ENCODE assay signal across 9 cellular contexts in genomic region chr11:72975778-72976520, GRCh38.
A peak's percentile ranks its signal among the peaks of the same experiment; 100 is the strongest.
DNase-seq lines count a peak whose midpoint lies in the region; ATAC-seq and TF ChIP-seq lines count a peak whose summit lies in the region.
"Had no signal": no experiment of that assay in that cellular context is flagged by ENCODE, and none has a peak within 500 bp of the region (broad histone marks: within the 10 kb centered on the region; RNA-seq: fewer than 3 reads in every experiment).

No MANE protein-coding gene starts in this region.

- H3K9me3 ChIP-seq in Panc1 (ENCODE audit: control insufficient read depth, insufficient read depth, low read depth, low read length) (no peaks in the 10 kb centered on the region), fibroblast of lung (ENCODE audit: control insufficient read depth, insufficient read depth, low read depth, low read length) (no peaks in the 10 kb centered on the region)

- no peak for ATAC-seq in Panc1
- ATAC-seq in GM21786 (IDR thresholded peaks at IDR 0.05; ENCODE audit: unreplicated experiment) = no peak

- H3K36me3 ChIP-seq in Panc1 (ENCODE audit: control insufficient read depth, insufficient read depth, low read length) (no peaks in the 10 kb centered on the region), fibroblast of lung (ENCODE audit: control insufficient read depth, insufficient read depth, low read length) (no peaks in the 10 kb centered on the region)

- POLR2A ChIA-PET in Panc1 (lab: Charles Lee) = no interaction called here

- H3K27ac ChIP-seq in Panc1 (ENCODE audit: low read length) (no peak overlapping the region), fibroblast of lung (ENCODE audit: insufficient read depth, low read length) (peak overlapping the region; percentile 58)

- H3K27me3 ChIP-seq in Panc1 (ENCODE audit: control insufficient read depth, insufficient read depth, low read length) (no peaks in the 10 kb centered on the region), fibroblast of lung (ENCODE audit: control insufficient read depth, insufficient read depth, low read length) (no peaks in the 10 kb centered on the region)

- H3K4me1 ChIP-seq in Panc1 (ENCODE audit: control insufficient read depth, insufficient read depth, low read length) (no peaks in the 10 kb centered on the region), fibroblast of lung (ENCODE audit: control insufficient read depth, extremely low read depth, insufficient read depth, low read length) (peaks cover 11% of the 10 kb centered on the region)

- CTCF ChIA-PET in Panc1 (lab: Charles Lee) = no interaction called here

- in situ Hi-C loops in Panc1 (cut with HindIII; ENCODE audit: low pct_unique_long_range_greater_than_20kb, low sequenced_read_pairs) = no loop called here

- intact Hi-C loops in Panc1 (cut with micrococcal nuclease; ENCODE audit: unreplicated experiment) (no loop called here), head of caudate nucleus (cut with DNase I) (no loop called here)

- no peaks in the 10 kb centered on the region for H3K79me2 ChIP-seq in fibroblast of lung (ENCODE audit: control insufficient read depth, insufficient read depth, low read length)

- H4K20me1 ChIP-seq in fibroblast of lung (ENCODE audit: control insufficient read depth, extremely low read depth, insufficient read depth, low read length) = no peaks in the 10 kb centered on the region

- TF ChIP-seq CTCF in Panc1 (IDR thresholded peaks at IDR 0.05) (no peak), fibroblast of lung (conservative IDR thresholded peaks at IDR 0.05 in 1 of 2, IDR thresholded peaks at IDR 0.05 in 1 of 2; ENCODE audit: low read depth in 1 of 2, low read length in 2 of 2) (no peak), retinal pigment epithelial cell (conservative IDR thresholded peaks at IDR 0.05; ENCODE audit: low read depth, low read length) (no peak)

- H3K4me2 ChIP-seq in fibroblast of lung (ENCODE audit: extremely low read depth, insufficient read depth, low read length) = no peak overlapping the region

- TSS peak; percentile 11 for BruUV-seq in Panc1 (replicated peaks; lab: Mats Ljungman, UMichigan)

- peak; percentile 85 for DNase-seq in ELR (ENCODE audit: low read depth)
- no peak for DNase-seq in Panc1 (ENCODE audit: low read depth, low spot score)
- DNase-seq in fibroblast of lung (ENCODE audit: low read depth in 2 of 2) = peak; percentile 91 to 98
- peak; percentile 72 for DNase-seq in retinal pigment epithelial cell (ENCODE audit: low read depth)
- DNase-seq in head of caudate nucleus = no peak
- no peak for DNase-seq in NCI-H82 (lab: John Stamatoyannopoulos, UW)
- no peak for DNase-seq in NCI-H146 treated with DMSO at 0.1 percent for 48 hours (lab: John Stamatoyannopoulos, UW; ENCODE audit: unreplicated experiment)
- DNase-seq: T1000 had no signal

- H2AFZ ChIP-seq in fibroblast of lung (ENCODE audit: low read length) = no peak overlapping the region

- H3K4me3 ChIP-seq in Panc1 (ENCODE audit: low read depth in 2 of 2, low read length in 2 of 2) (no peak overlapping the region), fibroblast of lung (replicated peaks in 1 of 4; ENCODE audit: control extremely low read depth in 1 of 4, insufficient read depth in 1 of 4, low read depth in 3 of 4, low read length in 4 of 4) (no peak overlapping the region), retinal pigment epithelial cell (ENCODE audit: low read length) (no peak overlapping the region)

- H3K9ac ChIP-seq in fibroblast of lung (ENCODE audit: insufficient read depth, low read length) = no peak overlapping the region

Comparison
In these comparisons a context has a peak if more than half of its experiments do, and no peak if none do; other contexts are left out.
1. DNase-seq: peak in ELR (single experiment), fibroblast of lung (2 of 2) and retinal pigment epithelial cell (single experiment); none in Panc1 (single experiment), head of caudate nucleus (0 of 42), NCI-H82 (single experiment) and NCI-H146 treated with DMSO at 0.1 percent for 48 hours (single experiment).